In genomic region chr9:136245194-136246150, GRCh38 we compare ENCODE assay signal across 8 cellular contexts. TPM values are rescaled to one million over a fixed set of nuclear protein-coding genes. Genes with fewer than 3 reads are reported as not detected.
DNase-seq lines count a peak whose midpoint lies in the region; ATAC-seq and TF ChIP-seq lines count a peak whose summit lies in the region.

A gene with protein sequence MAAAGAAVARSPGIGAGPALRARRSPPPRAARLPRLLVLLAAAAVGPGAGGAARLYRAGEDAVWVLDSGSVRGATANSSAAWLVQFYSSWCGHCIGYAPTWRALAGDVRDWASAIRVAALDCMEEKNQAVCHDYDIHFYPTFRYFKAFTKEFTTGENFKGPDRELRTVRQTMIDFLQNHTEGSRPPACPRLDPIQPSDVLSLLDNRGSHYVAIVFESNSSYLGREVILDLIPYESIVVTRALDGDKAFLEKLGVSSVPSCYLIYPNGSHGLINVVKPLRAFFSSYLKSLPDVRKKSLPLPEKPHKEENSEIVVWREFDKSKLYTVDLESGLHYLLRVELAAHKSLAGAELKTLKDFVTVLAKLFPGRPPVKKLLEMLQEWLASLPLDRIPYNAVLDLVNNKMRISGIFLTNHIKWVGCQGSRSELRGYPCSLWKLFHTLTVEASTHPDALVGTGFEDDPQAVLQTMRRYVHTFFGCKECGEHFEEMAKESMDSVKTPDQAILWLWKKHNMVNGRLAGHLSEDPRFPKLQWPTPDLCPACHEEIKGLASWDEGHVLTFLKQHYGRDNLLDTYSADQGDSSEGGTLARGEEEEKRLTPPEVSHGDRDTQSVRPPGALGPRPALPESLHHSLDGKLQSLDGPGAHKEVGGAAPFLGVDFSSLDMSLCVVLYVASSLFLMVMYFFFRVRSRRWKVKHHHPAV (minus strand): TSS chr9:136245812. CDS start chr9:136245803, 9 bp downstream.

- no peak for TF ChIP-seq POLR2A in stomach (IDR thresholded peaks at IDR 0.05)

- intact Hi-C loops in CD8-positive, alpha-beta T cell (cut with DNase I, micrococcal nuclease) = loop anchor here (1.0 to 10.0 kb wide), 11 partner anchors 22 to 1009 kb away; partner anchors contain the start of genes CAMSAP1 (in 2 of the 2), UBAC1 (in 2 of the 2), DNLZ (in 1 of the 2) and NELFB (in 1 of the 2)
- intact Hi-C loops in stomach (cut with DNase I; ENCODE audit: low total_unique reads) = no loop called here

- no peak for TF ChIP-seq EP300 in stomach (IDR thresholded peaks at IDR 0.05)

- DNase-seq in CD8-positive, alpha-beta T cell = peak; percentile 69 to 93 (median 82)
- DNase-seq in Kasumi-1 (lab: John Stamatoyannopoulos, UW) (peak; percentile 52 to 71), SJSA1 (ENCODE audit: low read depth in 1 of 2, low spot score in 2 of 2) (peak; percentile 25 to 73), activated gamma-delta T cell treated with Interleukin-2 at 50 U/mL for 16 hours (peak; percentile 82), foreskin fibroblast (peak; percentile 72 to 92), neural progenitor cell (ENCODE audit: low spot score) (peak; percentile 94), stomach (peak; percentile 86)

- peak within 1 kb of the TSS; percentile 33 for H3K27ac ChIP-seq in CD8-positive, alpha-beta T cell (ENCODE audit: low read depth, low read length)
- H3K27ac ChIP-seq in SJSA1 = no peak within 1 kb of the TSS
- no peak within 1 kb of the TSS for H3K27ac ChIP-seq in neural progenitor cell
- peak within 1 kb of the TSS in 4 of 5 donors; percentile 39 to 75 (median 58) for H3K27ac ChIP-seq in stomach

- 0 to 1% (median 0%) methylated on average over 48 to 113 of the region's 113 CpGs for WGBS in stomach, 5 donors

- H3K4me2 ChIP-seq in neural progenitor cell = peak within 1 kb of the TSS; percentile 82

- H3K4me3 Mint-ChIP-seq in CD8-positive, alpha-beta T cell = peak within 1 kb of the TSS; percentile 91
- H3K4me3 Mint-ChIP-seq in neural progenitor cell = peak within 1 kb of the TSS; percentile 95

- peaks cover 32% of the 10 kb centered on the region for H3K4me1 Mint-ChIP-seq in CD8-positive, alpha-beta T cell (ENCODE audit: low read depth)
- peaks cover 50% of the 10 kb centered on the region for H3K4me1 Mint-ChIP-seq in neural progenitor cell

- no peaks in the 10 kb centered on the region for H3K9me3 ChIP-seq in CD8-positive, alpha-beta T cell (ENCODE audit: low read length)
- H3K9me3 ChIP-seq in SJSA1 (replicated peaks) = peaks cover 3% of the 10 kb centered on the region; the same call in 1 of the 2 replicates
- H3K9me3 ChIP-seq in neural progenitor cell (ENCODE audit: low read depth) = no peaks in the 10 kb centered on the region
- H3K9me3 ChIP-seq in stomach = no peaks in the 10 kb centered on the region

- peak; percentile 84 for ATAC-seq in CD8-positive, alpha-beta T cell
- peak; percentile 41 for ATAC-seq in GM21390 (IDR thresholded peaks at IDR 0.05; ENCODE audit: unreplicated experiment)

- H3K27me3 Mint-ChIP-seq in CD8-positive, alpha-beta T cell (ENCODE audit: low read depth) = no peaks in the 10 kb centered on the region
- peaks cover 15% of the 10 kb centered on the region for H3K27me3 Mint-ChIP-seq in neural progenitor cell (ENCODE audit: insufficient read depth, low read depth)

- POLR2A ChIA-PET in CD8-positive, alpha-beta T cell (lab: Charles Lee) = interaction anchor here (1.7 kb wide), 1 partner anchor 22 kb away, joined by 4 read pairs; no protein-coding TSS in a partner anchor

- peak within 1 kb of the TSS; percentile 40 for H3K4me3 ChIP-seq in CD8-positive, alpha-beta T cell (ENCODE audit: low read depth, low read length)
- H3K4me3 ChIP-seq in SJSA1 = peak within 1 kb of the TSS; percentile 88
- H3K4me3 ChIP-seq in foreskin fibroblast (ENCODE audit: low read depth in 1 of 2, low read length in 2 of 2) = peak within 1 kb of the TSS; percentile 69 to 83
- peak within 1 kb of the TSS; percentile 98 for H3K4me3 ChIP-seq in neural progenitor cell
- peak within 1 kb of the TSS; percentile 80 to 97 (median 88) for H3K4me3 ChIP-seq in stomach

- H3K4me1 ChIP-seq in CD8-positive, alpha-beta T cell (ENCODE audit: insufficient read depth, low read length) = peaks cover 35% of the 10 kb centered on the region
- H3K4me1 ChIP-seq in SJSA1 (replicated peaks) (peaks cover 11% of the 10 kb centered on the region), neural progenitor cell (peaks cover 26% of the 10 kb centered on the region), stomach (peaks cover 11 to 38% (median 32%) of the 10 kb centered on the region in 4 donors)

- H3K36me3 ChIP-seq in CD8-positive, alpha-beta T cell (ENCODE audit: insufficient read depth, low read length) = no peaks in the 10 kb centered on the region
- 0 out of 2 replicates have a peak, but pooled peaks cover 2% of the 10 kb centered on the region for H3K36me3 ChIP-seq in SJSA1
- H3K36me3 ChIP-seq in neural progenitor cell = no peaks in the 10 kb centered on the region
- H3K36me3 ChIP-seq in stomach = no peaks in the 10 kb centered on the region

- H3K9me3 Mint-ChIP-seq in CD8-positive, alpha-beta T cell = no peaks in the 10 kb centered on the region
- no peaks in the 10 kb centered on the region for H3K9me3 Mint-ChIP-seq in neural progenitor cell

- CTCF ChIA-PET in CD8-positive, alpha-beta T cell (lab: Charles Lee) = no interaction called here

- H4K20me1 ChIP-seq in neural progenitor cell (ENCODE audit: low read depth) = peaks cover 48% of the 10 kb centered on the region

- H3K9ac ChIP-seq in neural progenitor cell = peak within 1 kb of the TSS; percentile 44

- peaks cover 7% of the 10 kb centered on the region for H3K36me3 Mint-ChIP-seq in CD8-positive, alpha-beta T cell
- no peaks in the 10 kb centered on the region for H3K36me3 Mint-ChIP-seq in neural progenitor cell

- peaks cover 48% of the 10 kb centered on the region for H3K79me2 ChIP-seq in neural progenitor cell (ENCODE audit: low read depth)

- peaks cover 13% of the 10 kb centered on the region for H3F3A ChIP-seq in neural progenitor cell (ENCODE audit: low read depth)

- peak within 1 kb of the TSS; percentile 85 for H3K27ac Mint-ChIP-seq in CD8-positive, alpha-beta T cell
- H3K27ac Mint-ChIP-seq in neural progenitor cell = peak within 1 kb of the TSS; percentile 74

- no peak for TF ChIP-seq CTCF in CD8-positive, alpha-beta T cell (IDR thresholded peaks at IDR 0.05)
- no peak for TF ChIP-seq CTCF in foreskin fibroblast (IDR thresholded peaks at IDR 0.05; ENCODE audit: low read depth, low read length)
- peak; percentile 5 for TF ChIP-seq CTCF in neural progenitor cell (IDR thresholded peaks at IDR 0.05)
- TF ChIP-seq CTCF in stomach (IDR thresholded peaks at IDR 0.05) = no peak

- peak within 1 kb of the TSS; percentile 86 for H2AFZ ChIP-seq in neural progenitor cell (replicated peaks)

- H3K27me3 ChIP-seq in CD8-positive, alpha-beta T cell (ENCODE audit: insufficient read depth, low read length) = no peaks in the 10 kb centered on the region
- H3K27me3 ChIP-seq in SJSA1 (replicated peaks) (0 out of 2 replicates have a peak, but pooled peaks cover 7% of the 10 kb centered on the region), neural progenitor cell (peaks cover 9% of the 10 kb centered on the region), stomach (no peaks in the 10 kb centered on the region)

RNA-seq across cellular contexts. Expression of the gene that starts here (rescaled TPM):
- 10 to 100 TPM; 13.8 to 14.2 TPM for total RNA-seq in CD8-positive, alpha-beta T cell
- total RNA-seq in SJSA1 (2014; rRNA removed; shearing (Covaris generic)) = 19.3 and 22.0 TPM in 2 replicates
- total RNA-seq in neural progenitor cell (ENCODE audit: low replicate concordance) = 17.1 and 19.6 TPM in 2 replicates
- total RNA-seq in stomach = 10 to 100 TPM in 2 of 5 donors, 1 to 10 TPM in 3; 4.7 to 33.5 (median 7.7) TPM
- polyA plus RNA-seq in stomach = 1 to 10 TPM; 1.5 to 4.5 (median 2.6) TPM

Comparison
In these comparisons a context has a peak if more than half of its experiments do, and no peak if none do; other contexts are left out.
1. H3K27ac ChIP-seq: peak in CD8-positive, alpha-beta T cell (single experiment) and stomach (4 of 5); none in SJSA1 (single experiment) and neural progenitor cell (single experiment).
2. H3K4me3 ChIP-seq: peak in every context shown above with its lines; median percentile 98 in neural progenitor cell; 88 in SJSA1; 88 in stomach; 76 in foreskin fibroblast; 40 in CD8-positive, alpha-beta T cell.
3. Peak in every context shown above with its lines, with median percentiles within 50 percentile points of each other: DNase-seq.